25 cellular contexts compared by ENCODE assay signal in genomic region chr3:172913911-172914730, GRCh38.
"Had no signal": no experiment of that assay in that cellular context is flagged by ENCODE, and none has a peak within 500 bp of the region (broad histone marks: within the 10 kb centered on the region; RNA-seq: fewer than 3 reads in every experiment).

No MANE protein-coding gene starts in this region.

- H3K4me3 Mint-ChIP-seq: activated CD4-positive, alpha-beta memory T cell treated with anti-CD3 and anti-CD28 coated beads, Interleukin-2, amount 10 ng/mL, durations not matched to agents 7 days and 5 days; activated CD8-positive, alpha-beta memory T cell treated with anti-CD3 and anti-CD28 coated beads, Interleukin-2, amount 10 ng/mL, durations not matched to agents 7 days and 5 days; activated T-helper 1 cell treated with anti-CD3 and anti-CD28 coated beads, Interleukin-12 subunit alpha, Interleukin-12 subunit beta, Interleukin-2, Interleukin-4 antibody, amounts not matched to agents 30 ng/mL and 10 ng/mL and 1 ng/mL, durations not matched to agents 14 hours and 24 hours and 36 hours; naive B cell had no signal

- H3K9me3 Mint-ChIP-seq: activated CD4-positive, alpha-beta memory T cell treated with anti-CD3 and anti-CD28 coated beads, Interleukin-2, amount 10 ng/mL, durations not matched to agents 7 days and 5 days; activated T-helper 1 cell treated with anti-CD3 and anti-CD28 coated beads, Interleukin-12 subunit alpha, Interleukin-12 subunit beta, Interleukin-2, Interleukin-4 antibody, amounts not matched to agents 30 ng/mL and 10 ng/mL and 1 ng/mL, durations not matched to agents 14 hours and 24 hours and 36 hours; naive B cell had no signal

- DNase-seq: activated CD4-positive, alpha-beta memory T cell treated with anti-CD3 and anti-CD28 coated beads, Interleukin-2, amount 10 ng/mL, durations not matched to agents 7 days and 5 days; activated CD4-positive, alpha-beta T cell treated with anti-CD3 and anti-CD28 coated beads for 48 hours; activated CD8-positive, alpha-beta memory T cell treated with anti-CD3 and anti-CD28 coated beads, Interleukin-2, amount 10 ng/mL, durations not matched to agents 7 days and 5 days; activated gamma-delta T cell; activated naive CD4-positive, alpha-beta T cell treated with anti-CD3 and anti-CD28 coated beads, Interleukin-2, amount 50 U/mL, for 16 hours; activated T-cell treated with anti-CD3 and anti-CD28 coated beads for 4 hours; central memory CD4-positive, alpha-beta T cell; esophagus squamous epithelium; heart left ventricle; naive B cell; nucleus accumbens; right lobe of liver; stimulated activated CD4-positive, alpha-beta T cell treated with anti-CD3 and anti-CD28 coated beads, Interleukin-15, amount 100 ng/mL, for 24 hours; stimulated activated CD8-positive, alpha-beta memory T cell treated with anti-CD3 and anti-CD28 coated beads, Interleukin-4, amount 100 ng/mL, for 48 hours; stimulated activated naive CD4-positive, alpha-beta T cell; testis; trophoblast cell; uterus had no signal

- H3K36me3 Mint-ChIP-seq: activated CD8-positive, alpha-beta memory T cell treated with anti-CD3 and anti-CD28 coated beads, Interleukin-2, amount 10 ng/mL, durations not matched to agents 7 days and 5 days; naive B cell had no signal

- H3K4me1 ChIP-seq: ascending aorta, parathyroid adenoma, testis, uterus had no signal

- H3K27me3 ChIP-seq: ascending aorta, esophagus squamous epithelium, heart left ventricle, right lobe of liver, testis, uterus had no signal

- H3K9me3 ChIP-seq: ascending aorta, esophagus squamous epithelium, heart left ventricle, right lobe of liver, testis, uterus had no signal

- ATAC-seq: activated CD8-positive, alpha-beta memory T cell treated with anti-CD3 and anti-CD28 coated beads, Interleukin-2, amount 10 ng/mL, durations not matched to agents 7 days and 5 days; heart left ventricle; left lobe of liver had no signal

- H3K4me3 ChIP-seq: ascending aorta, coronary artery, esophagus squamous epithelium, heart left ventricle, lung, right lobe of liver, skin epidermis, testis, uterus had no signal

- H3K36me3 ChIP-seq: ascending aorta, esophagus squamous epithelium, heart left ventricle, right lobe of liver, uterus had no signal

- H3K27ac ChIP-seq: ascending aorta, coronary artery, esophagus squamous epithelium, heart left ventricle, parathyroid adenoma, right lobe of liver, skin epidermis, testis, uterus had no signal

- H3K27ac Mint-ChIP-seq: activated CD4-positive, alpha-beta memory T cell treated with anti-CD3 and anti-CD28 coated beads, Interleukin-2, amount 10 ng/mL, durations not matched to agents 7 days and 5 days; activated CD8-positive, alpha-beta memory T cell treated with anti-CD3 and anti-CD28 coated beads, Interleukin-2, amount 10 ng/mL, durations not matched to agents 7 days and 5 days; activated T-helper 1 cell treated with anti-CD3 and anti-CD28 coated beads, Interleukin-12 subunit alpha, Interleukin-12 subunit beta, Interleukin-2, Interleukin-4 antibody, amounts not matched to agents 30 ng/mL and 10 ng/mL and 1 ng/mL, durations not matched to agents 14 hours and 24 hours and 36 hours; naive B cell had no signal

- H3K4me1 Mint-ChIP-seq: activated CD4-positive, alpha-beta memory T cell treated with anti-CD3 and anti-CD28 coated beads, Interleukin-2, amount 10 ng/mL, durations not matched to agents 7 days and 5 days; activated CD8-positive, alpha-beta memory T cell treated with anti-CD3 and anti-CD28 coated beads, Interleukin-2, amount 10 ng/mL, durations not matched to agents 7 days and 5 days; naive B cell had no signal
